In the genomic region with DNA sequence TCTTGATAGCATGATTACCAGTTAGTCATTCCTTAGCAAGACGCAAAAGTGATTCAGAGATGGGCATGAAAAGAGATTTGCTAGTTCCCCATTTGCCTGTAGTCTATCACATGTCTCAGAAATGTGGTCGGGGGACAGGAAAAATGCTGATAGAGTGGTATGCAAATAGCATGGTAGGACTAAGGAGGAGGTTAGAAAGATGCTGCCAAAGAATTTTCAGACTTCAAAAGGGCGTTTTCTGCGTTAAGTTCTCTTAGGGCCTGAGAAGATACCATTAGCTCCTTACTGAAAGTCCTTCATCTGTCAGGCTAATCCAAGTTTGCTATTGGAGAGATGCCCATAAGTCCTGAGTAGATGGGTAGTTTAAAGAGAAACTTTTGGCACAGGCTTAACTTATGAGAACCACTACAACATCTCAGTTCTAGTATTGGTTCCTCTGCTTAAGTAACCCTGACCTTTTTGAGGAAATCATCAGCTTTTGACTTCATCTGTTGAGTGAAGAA, we compare ENCODE assay signal across 11 cellular contexts. TPM values are rescaled to one million over a fixed set of nuclear protein-coding genes. Genes with fewer than 3 reads are reported as not detected.
DNase-seq lines count a peak whose midpoint lies in the region; ATAC-seq and TF ChIP-seq lines count a peak whose summit lies in the region.
"Had no signal": no experiment of that assay in that cellular context is flagged by ENCODE, and none has a peak within 500 bp of the region (broad histone marks: within the 10 kb centered on the region; RNA-seq: fewer than 3 reads in every experiment).

No MANE protein-coding gene starts in this region.

- peaks cover 37% of the 10 kb centered on the region for H3K4me1 ChIP-seq in mammary epithelial cell (ENCODE audit: insufficient read depth, low read length)
- peaks cover 43% of the 10 kb centered on the region for H3K4me1 ChIP-seq in skeletal muscle satellite cell (ENCODE audit: control insufficient read depth, insufficient read depth, low read length)

- H3K79me2 ChIP-seq in mammary epithelial cell (ENCODE audit: insufficient read depth, low read length), result peaks cover 74% of the 10 kb centered on the region

- intact Hi-C loops in mammary epithelial cell (cut with micrococcal nuclease) (loop anchor here (5.0 kb wide), 2 partner anchors 135 to 170 kb away; a partner anchor contains a TSS), dorsolateral prefrontal cortex (cut with DNase I) (no loop called here)
- intact Hi-C loops in activated CD4-positive, alpha-beta memory T cell treated with anti-CD3 and anti-CD28 coated beads for 36 hours (cut with micrococcal nuclease), result no loop called here

- no TSS peak for BruUV-seq in mammary epithelial cell (replicated peaks; lab: Mats Ljungman, UMichigan)

- POLR2A ChIA-PET in activated CD4-positive, alpha-beta memory T cell treated with anti-CD3 and anti-CD28 coated beads for 36 hours (lab: Charles Lee), result no interaction called here

- no peak for DNase-seq in mammary epithelial cell
- no peak for DNase-seq in NCI-H1417 treated with DMSO at 0.1 percent for 48 hours (lab: John Stamatoyannopoulos, UW)
- DNase-seq in dorsolateral prefrontal cortex, result no peak
- no peak for DNase-seq in activated CD4-positive, alpha-beta memory T cell treated with anti-CD3 and anti-CD28 coated beads for 36 hours

- 3% methylated on average over 4 of the region's 4 CpGs for WGBS in mammary epithelial cell (ENCODE audit: low coverage, missing lambda C conversion rate)

- H3K27me3 ChIP-seq in mammary epithelial cell (ENCODE audit: insufficient read depth, low read length) (no peaks in the 10 kb centered on the region), skeletal muscle satellite cell (ENCODE audit: control insufficient read depth, insufficient read depth, low read length) (no peaks in the 10 kb centered on the region), dorsolateral prefrontal cortex (no peaks in the 10 kb centered on the region)

- CTCF ChIA-PET in mammary epithelial cell (lab: Charles Lee; ENCODE audit: low non-redundant PET), result no interaction called here
- CTCF ChIA-PET in activated CD4-positive, alpha-beta memory T cell treated with anti-CD3 and anti-CD28 coated beads for 36 hours (lab: Charles Lee), result no interaction called here

- H3K36me3 ChIP-seq in mammary epithelial cell (ENCODE audit: insufficient read depth, low read length), result no peaks in the 10 kb centered on the region
- H3K36me3 ChIP-seq in skeletal muscle satellite cell (ENCODE audit: insufficient read depth, low read length), result peaks cover 30% of the 10 kb centered on the region

- H3K9ac ChIP-seq in mammary epithelial cell (ENCODE audit: insufficient read depth, low read length) (peak overlapping the region; percentile 93), skeletal muscle satellite cell (ENCODE audit: low read depth, low read length) (peak overlapping the region; percentile 91)

- no peaks in the 10 kb centered on the region for H3K27me3 Mint-ChIP-seq in activated CD4-positive, alpha-beta memory T cell treated with anti-CD3 and anti-CD28 coated beads for 36 hours
- peaks cover 8% of the 10 kb centered on the region for H3K27me3 Mint-ChIP-seq in activated T-helper 17 cell treated with anti-CD3 and anti-CD28 coated beads, Interleukin-2, amount 50 U/mL, for 72 hours

- H3K27ac ChIP-seq in mammary epithelial cell (ENCODE audit: insufficient read depth, low read depth, low read length) (peak overlapping the region; percentile 45), dorsolateral prefrontal cortex (peak overlapping the region in 4 of 59 donors; percentile 32 to 84 (median 64))
- H3K27ac ChIP-seq: epithelial cell of prostate had no signal

- peak overlapping the region; percentile 4 for H2AFZ ChIP-seq in mammary epithelial cell (ENCODE audit: low read depth, low read length)

- H3K4me1 Mint-ChIP-seq in activated CD4-positive, alpha-beta memory T cell treated with anti-CD3 and anti-CD28 coated beads for 36 hours (ENCODE audit: low read depth), result no peaks in the 10 kb centered on the region
- no peaks in the 10 kb centered on the region for H3K4me1 Mint-ChIP-seq in activated T-helper 17 cell treated with anti-CD3 and anti-CD28 coated beads, Interleukin-2, amount 50 U/mL, for 72 hours

- ATAC-seq in GM18909 (IDR thresholded peaks at IDR 0.05; ENCODE audit: poor library complexity, unreplicated experiment) (peak; percentile 80), HG02852 (IDR thresholded peaks at IDR 0.05; ENCODE audit: unreplicated experiment) (peak; percentile 85)
- ATAC-seq in activated T-helper 17 cell treated with anti-CD3 and anti-CD28 coated beads, Interleukin-2, amount 50 U/mL, for 72 hours (replicated peaks), result no peak
- ATAC-seq: HCT116 had no signal

- no peaks in the 10 kb centered on the region for H3K9me3 Mint-ChIP-seq in activated CD4-positive, alpha-beta memory T cell treated with anti-CD3 and anti-CD28 coated beads for 36 hours
- no peaks in the 10 kb centered on the region for H3K9me3 Mint-ChIP-seq in activated T-helper 17 cell treated with anti-CD3 and anti-CD28 coated beads, Interleukin-2, amount 50 U/mL, for 72 hours
- H3K9me3 Mint-ChIP-seq: T-helper 2 cell treated with Interferon-gamma antibody and Interleukin-4, amounts not matched to agents 5 μg/mL and 100 μg/mL, for 36 hours had no signal

- in situ Hi-C loops in mammary epithelial cell (cut with MboI; ENCODE audit: low sequenced_read_pairs in 2 of 2), result no loop called here

- TF ChIP-seq CTCF in mammary epithelial cell (conservative IDR thresholded peaks at IDR 0.05 in 1 of 2, IDR thresholded peaks at IDR 0.05 in 1 of 2; ENCODE audit: extremely low read depth in 1 of 2, insufficient read depth in 1 of 2, low read depth in 1 of 2, low read length in 2 of 2), result no peak
- no peak for TF ChIP-seq CTCF in dorsolateral prefrontal cortex (IDR thresholded peaks at IDR 0.05 in 54 of 56, conservative IDR thresholded peaks at IDR 0.05 in 2 of 56; ENCODE audit: low read depth in 1 of 56, partially characterized antibody in 56 of 56)

- dilution Hi-C loops in mammary epithelial cell (cut with HindIII; ENCODE audit: low sequenced_read_pairs), result no loop called here

- H3K9me3 ChIP-seq in mammary epithelial cell (replicated peaks; ENCODE audit: insufficient read depth, low read length) (no peaks in the 10 kb centered on the region), skeletal muscle satellite cell (replicated peaks; ENCODE audit: low read length) (no peaks in the 10 kb centered on the region)

- no peak overlapping the region for H3K4me3 Mint-ChIP-seq in activated CD4-positive, alpha-beta memory T cell treated with anti-CD3 and anti-CD28 coated beads for 36 hours
- no peak overlapping the region for H3K4me3 Mint-ChIP-seq in activated T-helper 17 cell treated with anti-CD3 and anti-CD28 coated beads, Interleukin-2, amount 50 U/mL, for 72 hours
- H3K4me3 Mint-ChIP-seq: T-helper 2 cell treated with Interferon-gamma antibody and Interleukin-4, amounts not matched to agents 5 μg/mL and 100 μg/mL, for 36 hours had no signal

- H3K4me2 ChIP-seq in mammary epithelial cell (ENCODE audit: insufficient read depth, low read depth, low read length) (peak overlapping the region; percentile 87), skeletal muscle satellite cell (ENCODE audit: low read length) (peak overlapping the region; percentile 88)

- H3K36me3 Mint-ChIP-seq in activated CD4-positive, alpha-beta memory T cell treated with anti-CD3 and anti-CD28 coated beads for 36 hours, result no peaks in the 10 kb centered on the region
- H3K36me3 Mint-ChIP-seq in activated T-helper 17 cell treated with anti-CD3 and anti-CD28 coated beads, Interleukin-2, amount 50 U/mL, for 72 hours (ENCODE audit: low read depth), result no peaks in the 10 kb centered on the region

- no peaks in the 10 kb centered on the region for H4K20me1 ChIP-seq in mammary epithelial cell (ENCODE audit: insufficient read depth, low read length)

- H3K4me3 ChIP-seq in mammary epithelial cell (replicated peaks in 1 of 3; ENCODE audit: insufficient read depth in 1 of 3, low read depth in 2 of 3, low read length in 3 of 3), result peak overlapping the region; percentile 60 to 86 (median 78)
- peak overlapping the region; percentile 78 for H3K4me3 ChIP-seq in skeletal muscle satellite cell (ENCODE audit: low read length)
- peak overlapping the region in 20 of 59 donors; percentile 1 to 67 (median 53) for H3K4me3 ChIP-seq in dorsolateral prefrontal cortex

- no peak overlapping the region for H3K27ac Mint-ChIP-seq in activated CD4-positive, alpha-beta memory T cell treated with anti-CD3 and anti-CD28 coated beads for 36 hours
- no peak overlapping the region for H3K27ac Mint-ChIP-seq in activated T-helper 17 cell treated with anti-CD3 and anti-CD28 coated beads, Interleukin-2, amount 50 U/mL, for 72 hours
- H3K27ac Mint-ChIP-seq: T-helper 2 cell treated with Interferon-gamma antibody and Interleukin-4, amounts not matched to agents 5 μg/mL and 100 μg/mL, for 36 hours had no signal

RNA-seq across cellular contexts. Expression of a gene that starts 2.7 kb away (rescaled TPM):
- total RNA-seq in mammary epithelial cell (100 to 1,000 TPM; 251 to 445 TPM), dorsolateral prefrontal cortex (100 to 1,000 TPM in 9 of 120 experiments, 10 to 100 TPM in 111; 35.2 to 155 (median 58.5) TPM)
- 151 TPM for polyA plus RNA-seq in mammary epithelial cell
- 182 TPM for polyA minus RNA-seq in mammary epithelial cell
- 101 and 103 TPM in 2 replicates for total RNA-seq in skeletal muscle satellite cell (2012; rRNA removed)
- 1 to 10 TPM; 7.1 to 7.5 TPM for total RNA-seq in activated CD4-positive, alpha-beta memory T cell treated with anti-CD3 and anti-CD28 coated beads for 36 hours
- 10 to 100 TPM in 1 of 2 donors, 1 to 10 TPM in 1; 4.0 to 27.2 TPM for total RNA-seq in activated T-helper 17 cell treated with anti-CD3 and anti-CD28 coated beads, Interleukin-2, amount 50 U/mL, for 72 hours
